1 cellular context compared by ENCODE assay signal in the genomic region with DNA sequence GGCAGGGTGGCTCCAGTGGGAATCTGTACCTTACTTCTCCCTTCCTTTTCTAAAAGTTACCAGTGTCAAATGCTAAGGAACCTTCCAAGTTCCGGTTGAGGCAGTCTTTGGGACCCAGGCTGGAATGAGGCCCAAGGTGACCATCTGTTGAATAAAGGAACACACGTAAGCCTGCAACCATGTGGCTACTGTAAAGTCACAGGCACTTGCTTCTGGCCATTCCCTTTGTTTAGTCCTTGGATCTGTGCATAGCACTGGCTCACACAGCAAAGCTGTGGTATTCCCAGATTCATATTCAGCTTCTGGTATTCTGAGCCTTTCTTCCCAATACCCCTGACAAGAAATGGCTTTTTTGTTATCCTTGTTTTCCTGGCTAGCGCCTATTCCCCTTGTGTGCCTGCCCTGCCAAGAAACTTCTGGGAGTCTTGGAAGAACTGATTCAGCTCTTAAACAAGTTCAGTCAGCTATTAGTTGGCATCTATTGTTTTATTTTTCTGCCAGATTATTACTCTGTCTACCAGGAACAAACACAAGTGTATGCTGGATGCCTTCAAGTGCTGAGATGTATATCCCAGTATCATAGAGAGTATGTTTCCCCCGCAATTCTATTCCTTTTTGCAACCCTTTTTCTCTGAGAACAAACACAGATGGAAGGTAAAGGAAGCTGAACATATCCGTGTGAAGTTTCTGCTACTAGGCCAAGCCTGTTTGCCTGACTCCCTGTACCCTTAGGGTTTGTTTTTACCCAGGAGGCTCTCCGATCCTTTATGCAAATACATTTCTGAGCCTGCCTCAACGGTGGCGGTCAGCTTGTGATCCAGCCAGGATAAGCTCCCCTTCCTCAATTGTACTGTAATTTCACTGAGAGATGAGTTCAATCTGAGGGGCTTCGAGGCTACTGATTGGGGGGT.
A peak's percentile ranks its signal among the peaks of the same experiment; 100 is the strongest.
TF ChIP-seq lines count a peak whose summit lies in the region.

No MANE protein-coding gene starts in this region.

TF ChIP-seq in K562, 482 proteins besides CTCF, POLR2A, EP300 and RAD21 (continued from another document and continues in another):
- TF ChIP-seq, protein P1, sequence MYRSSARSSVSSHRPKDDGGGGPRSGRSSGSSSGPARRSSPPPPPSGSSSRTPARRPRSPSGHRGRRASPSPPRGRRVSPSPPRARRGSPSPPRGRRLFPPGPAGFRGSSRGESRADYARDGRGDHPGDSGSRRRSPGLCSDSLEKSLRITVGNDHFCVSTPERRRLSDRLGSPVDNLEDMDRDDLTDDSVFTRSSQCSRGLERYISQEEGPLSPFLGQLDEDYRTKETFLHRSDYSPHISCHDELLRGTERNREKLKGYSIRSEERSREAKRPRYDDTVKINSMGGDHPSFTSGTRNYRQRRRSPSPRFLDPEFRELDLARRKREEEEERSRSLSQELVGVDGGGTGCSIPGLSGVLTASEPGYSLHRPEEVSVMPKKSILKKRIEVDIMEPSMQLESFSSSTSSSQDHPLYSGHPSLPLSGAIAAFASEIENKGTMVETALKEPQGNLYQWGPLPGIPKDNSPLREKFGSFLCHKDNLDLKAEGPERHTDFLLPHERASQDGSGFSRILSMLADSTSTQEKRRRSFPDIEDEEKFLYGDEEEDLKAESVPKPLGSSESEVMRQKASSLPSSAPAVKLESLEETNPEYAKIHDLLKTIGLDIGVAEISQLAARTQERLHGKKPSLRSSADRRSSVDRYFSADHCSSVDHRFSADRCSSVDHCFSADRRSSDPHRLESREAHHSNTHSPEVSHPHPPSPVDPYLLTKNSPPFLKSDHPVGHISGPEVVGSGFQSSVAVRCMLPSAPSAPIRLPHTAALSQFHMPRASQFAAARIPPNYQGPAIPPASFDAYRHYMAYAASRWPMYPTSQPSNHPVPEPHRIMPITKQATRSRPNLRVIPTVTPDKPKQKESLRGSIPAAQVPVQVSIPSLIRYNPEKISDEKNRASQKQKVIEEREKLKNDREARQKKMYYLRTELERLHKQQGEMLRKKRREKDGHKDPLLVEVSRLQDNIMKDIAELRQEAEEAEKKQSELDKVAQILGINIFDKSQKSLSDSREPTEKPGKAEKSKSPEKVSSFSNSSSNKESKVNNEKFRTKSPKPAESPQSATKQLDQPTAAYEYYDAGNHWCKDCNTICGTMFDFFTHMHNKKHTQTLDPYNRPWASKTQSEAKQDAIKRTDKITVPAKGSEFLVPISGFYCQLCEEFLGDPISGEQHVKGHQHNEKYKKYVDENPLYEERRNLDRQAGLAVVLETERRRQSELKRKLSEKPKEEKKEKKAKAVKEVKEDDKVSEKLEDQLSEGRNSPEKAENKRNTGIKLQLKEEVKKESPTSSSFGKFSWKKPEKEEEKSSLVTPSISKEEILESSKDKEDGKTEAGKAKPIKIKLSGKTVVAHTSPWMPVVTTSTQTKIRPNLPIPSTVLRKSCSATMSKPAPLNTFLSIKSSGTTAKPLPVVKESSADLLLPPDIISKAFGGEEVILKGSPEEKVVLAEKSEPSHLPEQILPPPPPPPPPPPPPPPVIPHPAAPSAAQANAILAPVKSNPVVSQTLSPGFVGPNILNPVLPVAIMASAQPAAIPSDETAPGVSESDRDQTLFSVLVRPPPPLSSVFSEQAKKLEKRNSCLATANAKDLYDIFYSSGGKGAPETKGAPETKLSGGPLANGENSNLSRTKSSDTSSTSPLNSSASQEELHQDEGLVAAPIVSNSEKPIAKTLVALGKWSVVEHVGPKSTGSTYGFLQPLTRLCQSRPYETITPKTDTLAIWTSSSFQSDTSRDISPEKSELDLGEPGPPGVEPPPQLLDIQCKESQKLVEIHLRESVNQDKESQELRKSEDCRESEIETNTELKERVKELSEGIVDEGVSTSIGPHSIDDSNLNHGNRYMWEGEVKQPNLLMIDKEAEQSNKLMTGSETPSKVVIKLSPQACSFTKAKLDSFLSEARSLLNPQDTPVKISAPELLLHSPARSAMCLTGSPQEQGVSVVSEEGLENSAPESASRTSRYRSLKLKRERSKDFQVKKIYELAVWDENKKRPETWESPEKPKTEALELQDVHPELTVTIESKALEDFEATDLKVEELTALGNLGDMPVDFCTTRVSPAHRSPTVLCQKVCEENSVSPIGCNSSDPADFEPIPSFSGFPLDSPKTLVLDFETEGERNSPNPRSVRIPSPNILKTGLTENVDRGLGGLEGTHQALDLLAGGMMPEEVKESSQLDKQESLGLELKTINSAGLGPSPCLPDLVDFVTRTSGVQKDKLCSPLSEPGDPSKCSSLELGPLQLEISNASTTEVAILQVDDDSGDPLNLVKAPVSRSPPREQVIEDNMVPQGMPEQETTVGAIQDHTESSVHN (IDR thresholded peaks at IDR 0.05; ENCODE audit: borderline replicate concordance in 1 of 2, low read depth in 1 of 2) = no peak
- TF ChIP-seq STAT5A (IDR thresholded peaks at IDR 0.05; ENCODE audit: borderline replicate concordance, low read length) (no peak), ZNF143 (CRISPR knock-in tag; IDR thresholded peaks at IDR 0.05) (no peak), MYC (IDR thresholded peaks at IDR 0.05; ENCODE audit: low read depth, low read length) (no peak), MYC (CRISPR knock-in tag; IDR thresholded peaks at IDR 0.05; ENCODE audit: borderline replicate concordance, low read depth) (no peak), ZNF121 (CRISPR knock-in tag; conservative IDR thresholded peaks at IDR 0.05) (no peak), DIDO1 (tag; IDR thresholded peaks at IDR 0.05; ENCODE audit: low read depth) (no peak), E2F1 (CRISPR knock-in tag; IDR thresholded peaks at IDR 0.05) (no peak), MECOM (CRISPR knock-in tag; IDR thresholded peaks at IDR 0.05) (no peak), KAT2B (IDR thresholded peaks at IDR 0.05; ENCODE audit: low read depth, low read length) (no peak), MCM2 (IDR thresholded peaks at IDR 0.05; ENCODE audit: low read depth) (no peak), ASH1L (IDR thresholded peaks at IDR 0.05; ENCODE audit: borderline replicate concordance, low read depth, partially characterized antibody) (no peak), DDX20 (tag; IDR thresholded peaks at IDR 0.05; ENCODE audit: low read depth) (no peak), TAF1 (IDR thresholded peaks at IDR 0.05; ENCODE audit: control insufficient read depth, extremely low read depth, insufficient read depth, low read length, severe bottlenecking) (no peak), FOXK2 (conservative IDR thresholded peaks at IDR 0.05 in 1 of 2, IDR thresholded peaks at IDR 0.05 in 1 of 2; ENCODE audit: low read depth in 2 of 2) (no peak), SP1 (CRISPR knock-in tag; IDR thresholded peaks at IDR 0.05) (no peak), ZBTB40 (IDR thresholded peaks at IDR 0.05) (no peak), ZBTB40 (CRISPR knock-in tag; IDR thresholded peaks at IDR 0.05) (no peak), ZNF384 (IDR thresholded peaks at IDR 0.05; ENCODE audit: low read depth, low read length) (no peak), SIN3A (IDR thresholded peaks at IDR 0.05; ENCODE audit: borderline replicate concordance in 2 of 2, control insufficient read depth in 1 of 2, low read depth in 2 of 2, low read length in 2 of 2) (peak in 1 of 2 experiments; percentile 67; a peak in 1 of 4 replicates), PRMT5 (CRISPR knock-in tag; IDR thresholded peaks at IDR 0.05) (no peak), KLF1 (tag; IDR thresholded peaks at IDR 0.05) (no peak), CEBPB (tag; IDR thresholded peaks at IDR 0.05) (no peak)
- TF ChIP-seq, protein P2, sequence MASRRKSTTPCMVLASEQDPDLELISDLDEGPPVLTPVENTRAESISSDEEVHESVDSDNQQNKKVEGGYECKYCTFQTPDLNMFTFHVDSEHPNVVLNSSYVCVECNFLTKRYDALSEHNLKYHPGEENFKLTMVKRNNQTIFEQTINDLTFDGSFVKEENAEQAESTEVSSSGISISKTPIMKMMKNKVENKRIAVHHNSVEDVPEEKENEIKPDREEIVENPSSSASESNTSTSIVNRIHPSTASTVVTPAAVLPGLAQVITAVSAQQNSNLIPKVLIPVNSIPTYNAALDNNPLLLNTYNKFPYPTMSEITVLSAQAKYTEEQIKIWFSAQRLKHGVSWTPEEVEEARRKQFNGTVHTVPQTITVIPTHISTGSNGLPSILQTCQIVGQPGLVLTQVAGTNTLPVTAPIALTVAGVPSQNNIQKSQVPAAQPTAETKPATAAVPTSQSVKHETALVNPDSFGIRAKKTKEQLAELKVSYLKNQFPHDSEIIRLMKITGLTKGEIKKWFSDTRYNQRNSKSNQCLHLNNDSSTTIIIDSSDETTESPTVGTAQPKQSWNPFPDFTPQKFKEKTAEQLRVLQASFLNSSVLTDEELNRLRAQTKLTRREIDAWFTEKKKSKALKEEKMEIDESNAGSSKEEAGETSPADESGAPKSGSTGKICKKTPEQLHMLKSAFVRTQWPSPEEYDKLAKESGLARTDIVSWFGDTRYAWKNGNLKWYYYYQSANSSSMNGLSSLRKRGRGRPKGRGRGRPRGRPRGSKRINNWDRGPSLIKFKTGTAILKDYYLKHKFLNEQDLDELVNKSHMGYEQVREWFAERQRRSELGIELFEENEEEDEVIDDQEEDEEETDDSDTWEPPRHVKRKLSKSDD (conservative IDR thresholded peaks at IDR 0.05; ENCODE audit: low read length) = no peak
- TF ChIP-seq, protein P3, sequence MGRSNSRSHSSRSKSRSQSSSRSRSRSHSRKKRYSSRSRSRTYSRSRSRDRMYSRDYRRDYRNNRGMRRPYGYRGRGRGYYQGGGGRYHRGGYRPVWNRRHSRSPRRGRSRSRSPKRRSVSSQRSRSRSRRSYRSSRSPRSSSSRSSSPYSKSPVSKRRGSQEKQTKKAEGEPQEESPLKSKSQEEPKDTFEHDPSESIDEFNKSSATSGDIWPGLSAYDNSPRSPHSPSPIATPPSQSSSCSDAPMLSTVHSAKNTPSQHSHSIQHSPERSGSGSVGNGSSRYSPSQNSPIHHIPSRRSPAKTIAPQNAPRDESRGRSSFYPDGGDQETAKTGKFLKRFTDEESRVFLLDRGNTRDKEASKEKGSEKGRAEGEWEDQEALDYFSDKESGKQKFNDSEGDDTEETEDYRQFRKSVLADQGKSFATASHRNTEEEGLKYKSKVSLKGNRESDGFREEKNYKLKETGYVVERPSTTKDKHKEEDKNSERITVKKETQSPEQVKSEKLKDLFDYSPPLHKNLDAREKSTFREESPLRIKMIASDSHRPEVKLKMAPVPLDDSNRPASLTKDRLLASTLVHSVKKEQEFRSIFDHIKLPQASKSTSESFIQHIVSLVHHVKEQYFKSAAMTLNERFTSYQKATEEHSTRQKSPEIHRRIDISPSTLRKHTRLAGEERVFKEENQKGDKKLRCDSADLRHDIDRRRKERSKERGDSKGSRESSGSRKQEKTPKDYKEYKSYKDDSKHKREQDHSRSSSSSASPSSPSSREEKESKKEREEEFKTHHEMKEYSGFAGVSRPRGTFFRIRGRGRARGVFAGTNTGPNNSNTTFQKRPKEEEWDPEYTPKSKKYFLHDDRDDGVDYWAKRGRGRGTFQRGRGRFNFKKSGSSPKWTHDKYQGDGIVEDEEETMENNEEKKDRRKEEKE (IDR thresholded peaks at IDR 0.05; ENCODE audit: borderline replicate concordance in 1 of 2, control insufficient read depth in 1 of 2, low read depth in 2 of 2, low read length in 1 of 2) = peak in 1 of 2 experiments; percentile 97; a peak in 2 of 4 replicates
